ENCODE assay signal across 24 cellular contexts in genomic region chr2:44397447-44397846, GRCh38. TPM values are rescaled to one million over a fixed set of nuclear protein-coding genes. Genes with fewer than 3 reads are reported as not detected.
DNase-seq lines count a peak whose midpoint lies in the region; ATAC-seq, FAIRE-seq and TF ChIP-seq lines count a peak whose summit lies in the region.
"Had no signal": no experiment of that assay in that cellular context is flagged by ENCODE, and none has a peak within 500 bp of the region (broad histone marks: within the 10 kb centered on the region; RNA-seq: fewer than 3 reads in every experiment).

No MANE protein-coding gene starts in this region.

- H3K4ac ChIP-seq in H1 (replicated peaks; ENCODE audit: insufficient read length, low read depth, low read length): no peak overlapping the region

- no peak overlapping the region for H4K91ac ChIP-seq in H1 (replicated peaks; ENCODE audit: insufficient read length, low read length)

- H3K79me2 ChIP-seq in GM23248 (ENCODE audit: insufficient read depth) (no peaks in the 10 kb centered on the region), H1 (ENCODE audit: control insufficient read depth in 1 of 2, insufficient read depth in 2 of 2, low read length in 2 of 2) (peaks cover 0 to 3% of the 10 kb centered on the region in 2 experiments; a peak in 2 of 4 replicates)

- no peak overlapping the region for H2AFZ ChIP-seq in GM23248
- H2AFZ ChIP-seq in H1 (ENCODE audit: low read length): no peak overlapping the region

- H3K23ac ChIP-seq in H1 (ENCODE audit: insufficient read length): no peak overlapping the region

- no peak overlapping the region for H2BK15ac ChIP-seq in H1 (ENCODE audit: low read length)

- H4K5ac ChIP-seq in H1 (ENCODE audit: insufficient read length, low read depth, low read length): no peak overlapping the region

- DNase-seq in GM23248: peak; percentile 1
- no peak for DNase-seq in H1 (ENCODE audit: low read depth in 1 of 2, low spot score in 2 of 2)
- DNase-seq in memory B cell (ENCODE audit: low spot score in 2 of 2): no peak
- no peak for DNase-seq in mesenteric fat pad (ENCODE audit: low spot score)
- DNase-seq in pancreas: no peak
- DNase-seq: BE2C; DMS53; GDM1; H7; IMR-90; MV-4-11; NCI-H1105 treated with DMSO at 0.1 percent for 48 hours; NCI-H2029 treated with DMSO at 0.1 percent for 48 hours; NCI-H2171; NCI-H345; NCI-H524; NCI-H774; NK-92 treated with Interleukin-12 subunit alpha and Interleukin-12 subunit beta, amount 100 ng/mL, for 24 hours; Peyer's patch had no signal

- H3K14ac ChIP-seq in H1 (ENCODE audit: insufficient read length): no peak overlapping the region

- TF ChIP-seq EP300 in H1 (IDR thresholded peaks at IDR 0.05; ENCODE audit: borderline replicate concordance in 1 of 2, low read depth in 2 of 2, low read length in 2 of 2): no peak

- H3K27ac ChIP-seq in GM23248 (no peak overlapping the region), H1 (ENCODE audit: low read depth, low read length) (no peak overlapping the region), pancreas (no peak overlapping the region)
- H3K27ac ChIP-seq: Peyer's patch had no signal

- no peak overlapping the region for H2BK12ac ChIP-seq in H1 (ENCODE audit: low read depth, low read length)

- H3K79me1 ChIP-seq in H1 (ENCODE audit: low read depth, low read length): no peaks in the 10 kb centered on the region

- H2BK20ac ChIP-seq in H1 (ENCODE audit: low read length): no peak overlapping the region

- WGBS in GM23248 (ENCODE audit: low coverage in 1 of 2, low lambda C conversion rate in 2 of 2, missing lambda C conversion rate in 2 of 2), 2 experiments: 9 to 16% methylated on average over 4 of the region's 4 CpGs
- 65% methylated on average over 4 of the region's 4 CpGs; no CpG with 5 or more reads in 1 of the 2 experiments for WGBS in H1 (ENCODE audit: extremely low coverage in 1 of 2, insufficient coverage in 1 of 2, insufficient read length in 1 of 2, insufficient replicate concordance in 2 of 2, low coverage in 1 of 2, low lambda C conversion rate in 2 of 2, missing lambda C conversion rate in 1 of 2), 2 experiments
- 49 to 66% methylated on average over 4 of the region's 4 CpGs for WGBS in pancreas, 2 donors

- TF ChIP-seq CTCF in H1 (IDR thresholded peaks at IDR 0.05; ENCODE audit: control extremely low read depth in 1 of 3, insufficient read depth in 1 of 3, low read depth in 1 of 3, low read length in 3 of 3) (no peak), pancreas (IDR thresholded peaks at IDR 0.05) (no peak)

- no peaks in the 10 kb centered on the region for H3K9me2 ChIP-seq in GM23248 (ENCODE audit: insufficient read depth)

- no peaks in the 10 kb centered on the region for H3F3A ChIP-seq in GM23248 (ENCODE audit: insufficient read depth)

- peak overlapping the region; percentile 44; the same call in 1 of the 2 replicates for H3K18ac ChIP-seq in H1 (ENCODE audit: extremely low read depth, low read length)

- POLR2A ChIA-PET in H1 (lab: Charles Lee; ENCODE audit: partially characterized antibody): no interaction called here

- no peak overlapping the region for H2BK5ac ChIP-seq in H1 (ENCODE audit: low read depth, low read length)

- ATAC-seq in SK-N-SH treated with all-trans-retinoic acid at 6 μM for 48 hours (peak; percentile 37; the same call in 2 of the 3 replicates), memory B cell (ENCODE audit: low read depth) (no peak), GM18498 (IDR thresholded peaks at IDR 0.05; ENCODE audit: unreplicated experiment) (no peak), HG03175 (IDR thresholded peaks at IDR 0.05; ENCODE audit: unreplicated experiment) (no peak), pancreas (no peak)

- no peaks in the 10 kb centered on the region for H3K36me3 Mint-ChIP-seq in memory B cell

- no peaks in the 10 kb centered on the region for H3K36me3 ChIP-seq in GM23248 (ENCODE audit: low read depth)
- H3K36me3 ChIP-seq in H1 (ENCODE audit: control insufficient read depth in 2 of 4, insufficient read depth in 4 of 4, low read length in 3 of 4): no peaks in the 10 kb centered on the region
- no peaks in the 10 kb centered on the region for H3K36me3 ChIP-seq in pancreas
- H3K36me3 ChIP-seq: BE2C, Peyer's patch had no signal

- TF ChIP-seq RAD21 in H1 (IDR thresholded peaks at IDR 0.05 in 1 of 2, conservative IDR thresholded peaks at IDR 0.05 in 1 of 2; ENCODE audit: low read depth in 2 of 2, low read length in 2 of 2): no peak

- H3K9ac ChIP-seq in GM23248 (no peak overlapping the region), H1 (replicated peaks in 1 of 4; ENCODE audit: extremely low read depth in 1 of 4, low read depth in 3 of 4, low read length in 3 of 4) (no peak overlapping the region)

- H3K9me3 ChIP-seq in GM23248 (ENCODE audit: low read depth) (no peaks in the 10 kb centered on the region), H1 (ENCODE audit: insufficient read depth in 2 of 2, low read depth in 1 of 2, low read length in 1 of 2) (no peaks in the 10 kb centered on the region), pancreas (no peaks in the 10 kb centered on the region)
- H3K9me3 ChIP-seq: BE2C, Peyer's patch had no signal

- H4K20me1 ChIP-seq in GM23248 (ENCODE audit: insufficient read depth): no peaks in the 10 kb centered on the region
- no peaks in the 10 kb centered on the region for H4K20me1 ChIP-seq in H1 (replicated peaks in 1 of 2; ENCODE audit: control insufficient read depth in 1 of 2, insufficient read depth in 2 of 2, low read length in 2 of 2)

- H3K56ac ChIP-seq in H1 (replicated peaks; ENCODE audit: insufficient read length, low read depth, low read length): no peak overlapping the region

- H3K4me2 ChIP-seq in GM23248 (ENCODE audit: unreplicated experiment) (no peak overlapping the region), H1 (ENCODE audit: insufficient read depth in 1 of 2, low read depth in 2 of 2, low read length in 2 of 2) (no peak overlapping the region)

- H3K9me3 Mint-ChIP-seq in memory B cell: no peaks in the 10 kb centered on the region

- H4K8ac ChIP-seq in H1 (ENCODE audit: extremely low read depth, insufficient read depth, low read length): no peak overlapping the region

- in situ Hi-C loops in GM23248 (cut with MboI): no loop called here

- FAIRE-seq in H1 (lab: Jason Lieb, UNC) (no peak), pancreas (lab: Jason Lieb, UNC) (no peak)
- FAIRE-seq: D721Med, GM19239 had no signal

- CTCF ChIA-PET in H1 (lab: Charles Lee; ENCODE audit: partially characterized antibody): interaction anchor here (1.3 to 12.4 kb wide), 2 partner anchors 80 to 317 kb away, joined by 3 to 103 read pairs; no protein-coding TSS in a partner anchor

- H3K4me1 ChIP-seq in GM23248 (ENCODE audit: insufficient read depth) (peaks cover 13% of the 10 kb centered on the region), H1 (replicated peaks in 1 of 4; ENCODE audit: control insufficient read depth in 3 of 4, insufficient read depth in 4 of 4, low read length in 3 of 4) (peaks cover 0 to 6% (median 5%) of the 10 kb centered on the region in 4 experiments; a peak in 3 of 7 replicates), pancreas (peaks cover 0 to 4% (median 0%) of the 10 kb centered on the region in 3 donors)
- H3K4me1 ChIP-seq: BE2C, Peyer's patch had no signal

- H3K27me3 Mint-ChIP-seq in memory B cell: no peaks in the 10 kb centered on the region

- H3K4me3 ChIP-seq in GM23248 (no peak overlapping the region), H1 (ENCODE audit: extremely low read depth in 1 of 4, insufficient read depth in 2 of 4, low read depth in 3 of 4, low read length in 4 of 4) (no peak overlapping the region), pancreas (no peak overlapping the region)
- H3K4me3 ChIP-seq: Peyer's patch had no signal

- H3K27ac Mint-ChIP-seq in memory B cell: peak overlapping the region; percentile 41

- no peak for TF ChIP-seq POLR2A in H1 (IDR thresholded peaks at IDR 0.05; ENCODE audit: control extremely low read depth in 1 of 2, low read depth in 2 of 2, low read length in 2 of 2)

- no peak overlapping the region for H3K4me3 Mint-ChIP-seq in memory B cell

- intact Hi-C loops in pancreas (cut with DNase I): no loop called here

- no peaks in the 10 kb centered on the region for H3K23me2 ChIP-seq in H1 (ENCODE audit: low read depth, low read length)

- H2BK120ac ChIP-seq in H1 (replicated peaks; ENCODE audit: low read depth, low read length): no peak overlapping the region

- 0 out of 2 replicates have a peak overlapping the region, but pooled peaks have one; percentile 59 for H2AK5ac ChIP-seq in H1 (ENCODE audit: low read depth, low read length)

- H3K27me3 ChIP-seq in GM23248 (replicated peaks; ENCODE audit: insufficient read depth) (no peaks in the 10 kb centered on the region), H1 (replicated peaks in 1 of 4; ENCODE audit: control insufficient read depth in 3 of 4, extremely low read depth in 1 of 4, insufficient read depth in 3 of 4, low read length in 3 of 4) (no peaks in the 10 kb centered on the region), pancreas (no peaks in the 10 kb centered on the region)
- H3K27me3 ChIP-seq: BE2C, Peyer's patch had no signal

- no peaks in the 10 kb centered on the region for H3K4me1 Mint-ChIP-seq in memory B cell

RNA-seq across cellular contexts. Expression of gene CAMKMT, which starts 35.7 kb away (rescaled TPM):
- 3.1 and 7.5 TPM in 2 replicates for total RNA-seq in GM23248 (2014; rRNA removed; shearing (Covaris generic))
- polyA plus RNA-seq in GM23248 (2016; fragmentation: Nextera tagmentation; extraction: Ambion mirVana): 5.5 and 6.9 TPM in 2 replicates
- 18.6 and 22.4 TPM in 2 replicates for total RNA-seq in H1 (2021; fragmentation: NEBNext Ultra II Directional; extraction: Animal tissue kit (Norgen Biotek cat#: 25700))
- polyA plus RNA-seq in H1 (2011; rRNA removed): 14.7 TPM in 2 replicates
- 15.6 TPM for polyA plus RNA-seq in H1 (2011; cell fraction: cytosol; rRNA removed)
- 6.5 TPM for polyA plus RNA-seq in H1 (2011; cell fraction: nucleus; rRNA removed)
- polyA plus RNA-seq in H1 (2012, experiment 1 of 2): 14.9 to 27.4 TPM (median 16.5 TPM) in 4 replicates
- polyA plus RNA-seq in H1 (2012, experiment 2 of 2): 5.8 TPM
- polyA plus RNA-seq in H1 (2013, experiment 1 of 2): 16.8 TPM
- polyA plus RNA-seq in H1 (2013, experiment 2 of 2): 17.5 TPM
- 15.5 and 18.5 TPM in 2 replicates for polyA minus RNA-seq in H1 (2011; rRNA and poly(A)+ RNA removed)
- polyA minus RNA-seq in H1 (2011; cell fraction: cytosol; rRNA and poly(A)+ RNA removed): 7.6 TPM
- 73.9 TPM for polyA minus RNA-seq in H1 (2011; cell fraction: nucleus; rRNA and poly(A)+ RNA removed)
- total RNA-seq in mesenteric fat pad: 10.2 TPM
- total RNA-seq in pancreas: 10 to 100 TPM in 1 of 6 donors, 1 to 10 TPM in 5; 7.3 to 11.9 (median 9.2) TPM
- 1 to 10 TPM; 4.6 to 6.4 TPM for polyA plus RNA-seq in pancreas

RNA-seq across cellular contexts. Expression of gene PREPL, which starts 36.2 kb away (rescaled TPM):
- 38.6 and 42.6 TPM in 2 replicates for total RNA-seq in GM23248 (2014; rRNA removed; shearing (Covaris generic))
- polyA plus RNA-seq in GM23248 (2016; fragmentation: Nextera tagmentation; extraction: Ambion mirVana) (28.7 and 31.5 TPM in 2 replicates), H1 (2011; rRNA removed) (9.2 and 13.6 TPM in 2 replicates), pancreas (10 to 100 TPM in 1 of 2 donors, 1 to 10 TPM in 1; 5.5 to 23.5 TPM)
- total RNA-seq in H1 (2021; fragmentation: NEBNext Ultra II Directional; extraction: Animal tissue kit (Norgen Biotek cat#: 25700)): 38.9 and 40.5 TPM in 2 replicates
- 19.6 TPM for polyA plus RNA-seq in H1 (2011; cell fraction: cytosol; rRNA removed)
- polyA plus RNA-seq in H1 (2011; cell fraction: nucleus; rRNA removed): 9.9 TPM
- polyA plus RNA-seq in H1 (2012, experiment 1 of 2): 14.6 to 26.2 TPM (median 16.6 TPM) in 4 replicates
- polyA plus RNA-seq in H1 (2012, experiment 2 of 2): 1.2 TPM
- 27.6 TPM for polyA plus RNA-seq in H1 (2013, experiment 1 of 2)
- 27.9 TPM for polyA plus RNA-seq in H1 (2013, experiment 2 of 2)
- polyA minus RNA-seq in H1 (2011; rRNA and poly(A)+ RNA removed): 24.2 and 39.0 TPM in 2 replicates
- 13.1 TPM for polyA minus RNA-seq in H1 (2011; cell fraction: cytosol; rRNA and poly(A)+ RNA removed)
- polyA minus RNA-seq in H1 (2011; cell fraction: nucleus; rRNA and poly(A)+ RNA removed): 35.4 TPM
- total RNA-seq in mesenteric fat pad (28.9 TPM), pancreas (10 to 100 TPM; 11.9 to 32.2 (median 18.5) TPM)
